Comparison of ENCODE assay signal across 17 cellular contexts in the genomic region with DNA sequence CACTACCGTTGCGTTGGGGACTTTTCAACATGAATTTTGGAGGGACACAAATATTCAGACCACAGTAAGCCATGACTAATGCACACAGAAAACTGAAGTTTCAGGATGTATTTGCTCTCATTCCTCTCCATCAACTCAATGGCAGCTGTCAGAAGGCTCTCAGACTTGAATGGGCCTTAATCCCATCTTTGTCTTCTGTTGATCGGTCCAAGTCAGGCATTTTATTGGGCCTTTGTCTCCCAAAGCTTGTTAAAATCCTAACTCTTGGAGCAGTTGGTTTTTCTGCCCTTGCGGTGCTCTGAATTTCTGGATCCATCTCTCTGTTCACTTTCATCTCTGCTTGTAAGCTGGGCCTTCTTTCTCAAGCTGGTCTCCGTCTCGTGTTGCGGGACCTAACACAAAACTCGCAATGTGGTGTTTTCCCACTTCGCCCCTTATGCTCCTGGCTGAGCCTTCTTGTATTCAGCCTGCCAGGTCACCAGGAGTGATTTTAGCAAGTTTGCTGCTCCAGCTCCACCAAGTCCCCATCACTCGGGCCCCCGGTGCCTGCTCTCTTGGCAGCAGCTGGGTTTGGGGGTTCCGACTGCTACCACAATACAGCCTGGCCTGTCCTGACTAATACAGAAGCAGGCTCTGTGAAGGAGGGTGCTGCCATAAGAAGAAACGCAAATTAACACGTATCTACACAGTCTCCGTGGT. TPM values are rescaled to one million over a fixed set of nuclear protein-coding genes. Genes with fewer than 3 reads are reported as not detected.
DNase-seq lines count a peak whose midpoint lies in the region; ATAC-seq and TF ChIP-seq lines count a peak whose summit lies in the region.
"Had no signal": no experiment of that assay in that cellular context is flagged by ENCODE, and none has a peak within 500 bp of the region (broad histone marks: within the 10 kb centered on the region; RNA-seq: fewer than 3 reads in every experiment).

No MANE protein-coding gene starts in this region.

- H3K4ac ChIP-seq in mesendoderm (ENCODE audit: low read depth, low read length): no peak overlapping the region

- no peak for TF ChIP-seq CTCF in brain (conservative IDR thresholded peaks at IDR 0.05)
- no peak for TF ChIP-seq CTCF in spleen (IDR thresholded peaks at IDR 0.05 in 8 of 11, conservative IDR thresholded peaks at IDR 0.05 in 3 of 11)
- no peak for TF ChIP-seq CTCF in left lung (IDR thresholded peaks at IDR 0.05)

- no peak for ATAC-seq in left lung
- ATAC-seq in GM19463 (IDR thresholded peaks at IDR 0.05; ENCODE audit: unreplicated experiment): no peak

- peaks cover 7% of the 10 kb centered on the region for H3K4me1 ChIP-seq in BLaER1
- H3K4me1 ChIP-seq in mesendoderm (ENCODE audit: control insufficient read depth, low read depth, low read length): no peaks in the 10 kb centered on the region
- no peaks in the 10 kb centered on the region for H3K4me1 ChIP-seq in spleen
- no peaks in the 10 kb centered on the region for H3K4me1 ChIP-seq in left lung

- peaks cover 21% of the 10 kb centered on the region for H3K36me3 Mint-ChIP-seq in brain
- H3K36me3 Mint-ChIP-seq: CD4-positive, alpha-beta memory T cell had no signal

- H3K18ac ChIP-seq in mesendoderm (ENCODE audit: low read length): no peak overlapping the region

- H3K79me2 ChIP-seq in mesendoderm (ENCODE audit: control insufficient read depth, insufficient read depth, low read length): no peaks in the 10 kb centered on the region

- H3K79me1 ChIP-seq in mesendoderm (ENCODE audit: low read length): no peaks in the 10 kb centered on the region

- H3K9me3 ChIP-seq in BLaER1 (peaks cover 25% of the 10 kb centered on the region), spleen (peaks cover 0 to 17% (median 10%) of the 10 kb centered on the region in 8 donors), left lung (peaks cover 0 to 11% of the 10 kb centered on the region in 2 donors)

- no peak overlapping the region for H2BK15ac ChIP-seq in mesendoderm (replicated peaks; ENCODE audit: low read depth)

- no peak overlapping the region for H4K8ac ChIP-seq in mesendoderm (ENCODE audit: low read depth, low read length)

- H3K56ac ChIP-seq in mesendoderm (ENCODE audit: low read length): no peak overlapping the region

- DNase-seq in mesendoderm (no peak), spleen (peak; percentile 35), left lung (no peak), NCI-H446 (lab: John Stamatoyannopoulos, UW) (no peak)
- DNase-seq: CD4-positive, alpha-beta memory T cell; DMS153; DND-41; GDM1; GOT3; H9; HFFc6 had no signal

- no peaks in the 10 kb centered on the region for H4K20me1 ChIP-seq in BLaER1

- no peak overlapping the region for H3K23ac ChIP-seq in mesendoderm (ENCODE audit: low read length)

- no peaks in the 10 kb centered on the region for H3K27me3 Mint-ChIP-seq in brain

- peaks cover 0 to 18% (median 11%) of the 10 kb centered on the region in 5 experiments for H3K9me3 Mint-ChIP-seq in brain

- no peak overlapping the region for H2BK120ac ChIP-seq in mesendoderm (ENCODE audit: low read depth, low read length)

- no peak overlapping the region for H3K4me3 ChIP-seq in BLaER1
- no peak overlapping the region for H3K4me3 ChIP-seq in mesendoderm (ENCODE audit: low read length)
- no peak overlapping the region for H3K4me3 ChIP-seq in spleen
- H3K4me3 ChIP-seq in left lung: no peak overlapping the region

- H3K4me2 ChIP-seq in BLaER1: peak overlapping the region; percentile 14; the same call in 1 of the 2 replicates
- no peak overlapping the region for H3K4me2 ChIP-seq in mesendoderm (ENCODE audit: low read length)

- no peak for TF ChIP-seq POLR2A in spleen (IDR thresholded peaks at IDR 0.05)

- H3K27ac ChIP-seq in BLaER1 (no peak overlapping the region), mesendoderm (ENCODE audit: low read depth, low read length) (peak overlapping the region; percentile 22), spleen (no peak overlapping the region), left lung (no peak overlapping the region)
- H3K27ac ChIP-seq: C4-2B had no signal

- H3K36me3 ChIP-seq in BLaER1 (no peaks in the 10 kb centered on the region), mesendoderm (ENCODE audit: control insufficient read depth, insufficient read depth, low read length) (no peaks in the 10 kb centered on the region), spleen (no peaks in the 10 kb centered on the region), left lung (no peaks in the 10 kb centered on the region)

- peak overlapping the region in 4 of 5 experiments; percentile 71 to 95 (median 83) for H3K27ac Mint-ChIP-seq in brain
- H3K27ac Mint-ChIP-seq: B cell; CD4-positive, alpha-beta memory T cell; HFFc6 had no signal

- no peaks in the 10 kb centered on the region for H3K27me3 ChIP-seq in BLaER1
- no peaks in the 10 kb centered on the region for H3K27me3 ChIP-seq in mesendoderm (ENCODE audit: insufficient read depth, low read length, poor library complexity)
- H3K27me3 ChIP-seq in spleen (replicated peaks in 1 of 7): no peaks in the 10 kb centered on the region
- H3K27me3 ChIP-seq in left lung: no peaks in the 10 kb centered on the region

- no CpG with 5 or more reads among the region's 15 CpGs for WGBS in mesendoderm (ENCODE audit: extremely low coverage, insufficient coverage, low lambda C conversion rate)
- WGBS in spleen, 5 donors: 92 to 95% (median 94%) methylated on average over 15 of the region's 15 CpGs

- H4K5ac ChIP-seq in mesendoderm (ENCODE audit: low read length): no peak overlapping the region

- no peak overlapping the region for H2BK5ac ChIP-seq in mesendoderm (ENCODE audit: low read length)

- H3K4me3 Mint-ChIP-seq in brain: peak overlapping the region in 3 of 5 experiments; percentile 7 to 72 (median 47)
- H3K4me3 Mint-ChIP-seq: B cell; CD4-positive, alpha-beta memory T cell; H9; HFFc6 had no signal

- intact Hi-C loops in spleen (cut with DNase I; ENCODE audit: low total_unique reads): no loop called here
- intact Hi-C loops in left lung (cut with DNase I): no loop called here

- H3K4me1 Mint-ChIP-seq in brain: peaks cover 22% of the 10 kb centered on the region
- H3K4me1 Mint-ChIP-seq: B cell; CD4-positive, alpha-beta memory T cell had no signal

- H3K9ac ChIP-seq in BLaER1 (no peak overlapping the region), mesendoderm (ENCODE audit: low read length) (no peak overlapping the region)

- H2AK5ac ChIP-seq in mesendoderm (ENCODE audit: low read length): no peak overlapping the region

RNA-seq across cellular contexts. Expression of gene TSPAN32, which starts 27.0 kb away (rescaled TPM):
- polyA plus RNA-seq in brain (ENCODE audit: insufficient read depth, low read depth, low replicate concordance): not detected
- not detected for polyA plus RNA-seq in mesendoderm (2013, experiment 1 of 2)
- not detected for polyA plus RNA-seq in mesendoderm (2013, experiment 2 of 2)
- 10 to 100 TPM; 10.6 to 21.0 (median 17.6) TPM for total RNA-seq in spleen
- 10 to 100 TPM; 11.2 to 21.8 (median 14.1) TPM for polyA plus RNA-seq in spleen
- total RNA-seq in left lung: 1 to 10 TPM; 4.2 to 6.2 TPM
- total RNA-seq: H9, HFFc6 had no signal

RNA-seq across cellular contexts. Expression of gene C11orf21, which starts 27.1 kb away (rescaled TPM):
- polyA plus RNA-seq in brain (ENCODE audit: insufficient read depth, low read depth, low replicate concordance): not detected
- polyA plus RNA-seq in mesendoderm (2013, experiment 1 of 2): not detected
- not detected for polyA plus RNA-seq in mesendoderm (2013, experiment 2 of 2)
- total RNA-seq in spleen: 10 to 100 TPM; 10.6 to 24.9 (median 18.1) TPM
- polyA plus RNA-seq in spleen: 10 to 100 TPM in 1 of 3 donors, 1 to 10 TPM in 2; 8.6 to 12.1 (median 8.9) TPM
- total RNA-seq in left lung: 1 to 10 TPM; 2.7 to 6.9 TPM
- total RNA-seq: H9, HFFc6 had no signal

RNA-seq across cellular contexts. Expression of gene CD81, which starts 48.3 kb away (rescaled TPM):
- polyA plus RNA-seq in brain (ENCODE audit: insufficient read depth, low read depth, low replicate concordance) (643 TPM), spleen (100 to 1,000 TPM; 191 to 368 (median 339) TPM)
- polyA plus RNA-seq in mesendoderm (2013, experiment 1 of 2): 187 TPM
- 191 TPM for polyA plus RNA-seq in mesendoderm (2013, experiment 2 of 2)
- total RNA-seq in spleen (100 to 1,000 TPM; 370 to 594 (median 472) TPM), left lung (100 to 1,000 TPM; 641 to 754 TPM)

RNA-seq across cellular contexts. Expression of gene ASCL2, which starts 58.4 kb away (rescaled TPM):
- polyA plus RNA-seq in brain (ENCODE audit: insufficient read depth, low read depth, low replicate concordance) (6.5 TPM), spleen (1 to 10 TPM in 1 of 3 donors, under 1 TPM in 2; 0.68 to 1.3 (median 0.93) TPM)
- 0.10 TPM for polyA plus RNA-seq in mesendoderm (2013, experiment 1 of 2)
- polyA plus RNA-seq in mesendoderm (2013, experiment 2 of 2): 0.17 TPM
- total RNA-seq in spleen (1 to 10 TPM; 1.9 to 3.0 (median 2.3) TPM), left lung (1 to 10 TPM in 1 of 2 donors, under 1 TPM in 1; 0.79 to 2.3 TPM)
- total RNA-seq: HFFc6, HT1080 had no signal
